ENCODE assay signal across 8 cellular contexts in the genomic region with DNA sequence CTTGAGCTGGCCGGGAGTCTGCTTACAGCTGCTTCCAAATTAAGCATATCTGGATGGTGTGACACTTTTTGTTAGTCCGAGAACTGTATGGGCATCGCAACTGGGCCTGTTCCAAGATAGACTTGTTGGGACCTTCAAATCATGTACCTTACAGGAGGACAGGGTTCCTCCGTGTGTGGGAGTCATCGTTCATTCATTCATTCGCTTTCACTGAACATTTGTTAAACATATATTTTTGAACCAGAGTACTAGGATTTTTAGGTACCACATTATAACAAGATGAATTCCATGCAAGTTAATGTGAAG. TPM values are rescaled to one million over a fixed set of nuclear protein-coding genes. Genes with fewer than 3 reads are reported as not detected.
DNase-seq lines count a peak whose midpoint lies in the region; ATAC-seq lines count a peak whose summit lies in the region.

No MANE protein-coding gene starts in this region.

- no peaks in the 10 kb centered on the region for H3K36me3 ChIP-seq in iPS DF 6.9 (ENCODE audit: control insufficient read depth, insufficient read depth, low read length)

- H3K4me3 Mint-ChIP-seq in T-cell, result peak overlapping the region; percentile 95 to 97 (median 96)

- CTCF ChIA-PET in T-cell (lab: Charles Lee), result interaction anchor here (0.6 to 2.3 kb wide), 6 partner anchors 9 to 59 kb away, joined by 3 to 12 read pairs (median 4); partner anchors contain the start of gene CAPRIN2 (in 1 of the 2)

- POLR2A ChIA-PET in T-cell (lab: Charles Lee), result interaction anchor here (0.5 to 0.7 kb wide), 3 partner anchors 9 to 630 kb away, joined by 4 to 9 read pairs (median 5); partner anchors contain the start of gene SINHCAF (in 1 of the 2)

- no peak for DNase-seq in T-cell
- no peak for DNase-seq in iPS DF 6.9 (ENCODE audit: low read depth, low spot score)
- DNase-seq in substantia nigra (lab: John Stamatoyannopoulos, UW), result no peak
- DNase-seq in NCI-H146 treated with DMSO at 0.1 percent for 48 hours (lab: John Stamatoyannopoulos, UW; ENCODE audit: unreplicated experiment), result no peak
- DNase-seq in stimulated activated CD4-positive, alpha-beta T cell treated with anti-CD3 and anti-CD28 coated beads, Interleukin-1b, Interleukin-23, amount 100 ng/mL, for 48 hours, result no peak
- DNase-seq in NCI-H2196 (lab: John Stamatoyannopoulos, UW; ENCODE audit: unreplicated experiment), result no peak

- peak overlapping the region; percentile 87 to 93 for H3K27ac Mint-ChIP-seq in T-cell

- H3K27ac ChIP-seq in iPS DF 6.9 (ENCODE audit: low read length) (no peak overlapping the region), substantia nigra (ENCODE audit: low read depth, low read length, poor library complexity, severe bottlenecking) (peak overlapping the region; percentile 64)

- no peaks in the 10 kb centered on the region for H3K4me1 ChIP-seq in iPS DF 6.9 (ENCODE audit: control insufficient read depth, insufficient read depth, low read length)

- peak overlapping the region; percentile 97; the same call in 1 of the 2 replicates for H3K4me3 ChIP-seq in iPS DF 6.9 (ENCODE audit: low read length)

- ATAC-seq in GM18858 (IDR thresholded peaks at IDR 0.05; ENCODE audit: unreplicated experiment), result peak; percentile 27
- ATAC-seq in HG02678 (IDR thresholded peaks at IDR 0.05; ENCODE audit: unreplicated experiment), result peak; percentile 29
- ATAC-seq in T-cell (replicated peaks in 1 of 4), result no peak

- no peaks in the 10 kb centered on the region for H3K9me3 ChIP-seq in iPS DF 6.9 (ENCODE audit: control insufficient read depth, insufficient read depth, low read length)

- H3K36me3 Mint-ChIP-seq in T-cell, result no peaks in the 10 kb centered on the region

- no peaks in the 10 kb centered on the region for H3K27me3 ChIP-seq in iPS DF 6.9 (ENCODE audit: control insufficient read depth, insufficient read depth, low read length)

- no peaks in the 10 kb centered on the region for H3K27me3 Mint-ChIP-seq in T-cell

- peaks cover 43 to 47% (median 46%) of the 10 kb centered on the region in 3 donors for H3K4me1 Mint-ChIP-seq in T-cell

- no peaks in the 10 kb centered on the region for H3K9me3 Mint-ChIP-seq in T-cell

- no CpG with 5 or more reads among the region's 6 CpGs for WGBS in iPS DF 6.9 (ENCODE audit: insufficient coverage, insufficient read length)

RNA-seq across cellular contexts. Expression of gene IPO8, which starts 0.4 kb away (rescaled TPM):
- total RNA-seq in T-cell, result 10 to 100 TPM; 29.9 to 54.9 (median 45.1) TPM

RNA-seq across cellular contexts. Expression of gene CAPRIN2, which starts 58.7 kb away (rescaled TPM):
- total RNA-seq in T-cell, result 10 to 100 TPM; 26.3 to 38.9 (median 33.3) TPM

Comparison
In these comparisons a context has a peak if more than half of its experiments do, and no peak if none do; other contexts are left out.
1. ATAC-seq: peak in GM18858 (single experiment) and HG02678 (single experiment); none in T-cell (0 of 4).